Comparison of ENCODE assay signal across 22 cellular contexts in the genomic region with DNA sequence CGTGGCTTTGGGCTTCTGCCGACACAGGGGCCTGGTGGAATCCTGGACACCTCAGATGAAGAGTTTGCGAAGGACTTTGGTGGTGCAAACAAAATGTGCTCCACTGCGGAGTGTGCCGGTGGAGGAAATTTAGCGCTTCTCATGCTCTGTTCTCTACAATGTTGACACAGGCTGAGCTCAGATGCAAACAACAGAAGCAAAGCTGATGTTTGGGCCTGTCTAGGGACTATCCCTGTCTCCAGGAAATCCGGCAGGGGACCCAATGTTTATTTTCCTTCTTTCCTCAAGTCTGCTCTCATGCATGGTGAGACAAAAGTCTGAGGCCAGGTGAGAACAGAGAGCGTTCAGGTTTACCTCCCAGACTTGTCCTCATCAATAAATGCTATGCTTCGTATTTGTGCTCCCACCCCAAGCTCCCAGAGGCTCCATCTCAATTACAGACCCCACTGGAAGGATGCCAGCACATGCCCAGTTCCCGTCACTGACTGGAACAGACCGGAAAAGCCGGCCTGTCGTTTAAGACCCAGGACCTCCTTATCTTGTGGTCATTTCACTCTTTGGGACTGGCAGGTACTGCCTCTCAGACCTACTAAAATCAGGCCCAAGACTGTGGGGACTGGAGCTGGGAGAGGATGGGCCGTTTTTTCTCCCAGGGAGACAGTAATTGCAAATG.
DNase-seq lines count a peak whose midpoint lies in the region; ATAC-seq and TF ChIP-seq lines count a peak whose summit lies in the region.
"Had no signal": no experiment of that assay in that cellular context is flagged by ENCODE, and none has a peak within 500 bp of the region (broad histone marks: within the 10 kb centered on the region; RNA-seq: fewer than 3 reads in every experiment).

No MANE protein-coding gene starts in this region.

- H3K9me3 ChIP-seq in endodermal cell (ENCODE audit: control insufficient read depth, low read length), result no peaks in the 10 kb centered on the region
- no peaks in the 10 kb centered on the region for H3K9me3 ChIP-seq in neural progenitor cell (ENCODE audit: low read depth)
- H3K9me3 ChIP-seq: ovary, right atrium auricular region had no signal

- H3K4me3 Mint-ChIP-seq in endodermal cell (no peak overlapping the region), neural progenitor cell (no peak overlapping the region)
- H3K4me3 Mint-ChIP-seq: CD4-positive, alpha-beta memory T cell; GM23338; HFFc6; naive thymus-derived CD4-positive, alpha-beta T cell had no signal

- no peaks in the 10 kb centered on the region for H3K36me3 ChIP-seq in endodermal cell (ENCODE audit: control insufficient read depth, insufficient read depth, low read length)
- H3K36me3 ChIP-seq in neural progenitor cell, result no peaks in the 10 kb centered on the region
- H3K36me3 ChIP-seq: cardiac muscle cell, ovary, right atrium auricular region had no signal

- H3K9ac ChIP-seq in endodermal cell (ENCODE audit: extremely low read depth, low read length, poor library complexity, severe bottlenecking) (no peak overlapping the region), neural progenitor cell (no peak overlapping the region)

- H4K20me1 ChIP-seq in neural progenitor cell (ENCODE audit: low read depth), result no peaks in the 10 kb centered on the region

- intact Hi-C loops in sciatic nerve (cut with DNase I), result no loop called here

- no peaks in the 10 kb centered on the region for H3K79me2 ChIP-seq in neural progenitor cell (ENCODE audit: low read depth)

- no peaks in the 10 kb centered on the region for H3F3A ChIP-seq in neural progenitor cell (ENCODE audit: low read depth)

- H3K9me3 Mint-ChIP-seq in endodermal cell (no peaks in the 10 kb centered on the region), neural progenitor cell (no peaks in the 10 kb centered on the region)
- H3K9me3 Mint-ChIP-seq: GM23338 had no signal

- no peak overlapping the region for H3K4me2 ChIP-seq in neural progenitor cell
- H3K4me2 ChIP-seq: GM23338 had no signal

- H3K27me3 ChIP-seq in endodermal cell (ENCODE audit: control insufficient read depth, insufficient read depth, low read length, poor library complexity, severe bottlenecking) (peaks cover 6% of the 10 kb centered on the region), neural progenitor cell (no peaks in the 10 kb centered on the region)
- H3K27me3 ChIP-seq: ovary, right atrium auricular region had no signal

- TF ChIP-seq CTCF in endodermal cell (conservative IDR thresholded peaks at IDR 0.05) (no peak), neural progenitor cell (IDR thresholded peaks at IDR 0.05) (no peak)

- peaks cover 20% of the 10 kb centered on the region for H3K4me1 Mint-ChIP-seq in endodermal cell
- H3K4me1 Mint-ChIP-seq in neural progenitor cell, result peaks cover 31% of the 10 kb centered on the region
- H3K4me1 Mint-ChIP-seq: naive thymus-derived CD4-positive, alpha-beta T cell had no signal

- H3K27ac Mint-ChIP-seq in endodermal cell (no peak overlapping the region), neural progenitor cell (no peak overlapping the region)
- H3K27ac Mint-ChIP-seq: CD4-positive, alpha-beta memory T cell; GM23338; HFFc6; naive thymus-derived CD4-positive, alpha-beta T cell had no signal

- ATAC-seq in sciatic nerve, result no peak
- no peak for ATAC-seq in HG03045 (IDR thresholded peaks at IDR 0.05; ENCODE audit: unreplicated experiment)
- ATAC-seq in GM21723 (IDR thresholded peaks at IDR 0.05; ENCODE audit: unreplicated experiment), result no peak
- ATAC-seq: GM23338; naive thymus-derived CD4-positive, alpha-beta T cell; stimulated activated naive CD8-positive, alpha-beta T cell treated with anti-CD3 and anti-CD28 coated beads, Interleukin-15, Interleukin-2, amounts not matched to agents 100 U/mL and 50 U/mL, for 24 hours had no signal

- peak; percentile 21 for DNase-seq in COLO668 (lab: John Stamatoyannopoulos, UW; ENCODE audit: unreplicated experiment)
- DNase-seq in DMS53 treated with DMSO at 0.1 percent for 48 hours (lab: John Stamatoyannopoulos, UW; ENCODE audit: unreplicated experiment), result peak; percentile 85
- DNase-seq in endodermal cell, result peak; percentile 9
- DNase-seq in sciatic nerve (ENCODE audit: low spot score), result peak; percentile 51
- no peak for DNase-seq in neural progenitor cell (ENCODE audit: low spot score)
- DNase-seq: activated CD8-positive, alpha-beta memory T cell treated with anti-CD3 and anti-CD28 coated beads for 24 hours; activated T-cell treated with anti-CD3 and anti-CD28 coated beads, Interleukin-2, amount 50 U/mL, for 1 hour; amygdala; CD4-positive, alpha-beta memory T cell; GDM1; HFFc6; mesendoderm; naive thymus-derived CD4-positive, alpha-beta T cell; NCI-H1417; NCI-H69; stimulated activated naive CD8-positive, alpha-beta T cell treated with anti-CD3 and anti-CD28 coated beads, Interleukin-15, Interleukin-2, amounts not matched to agents 100 U/mL and 50 U/mL, for 24 hours had no signal

- H3K36me3 Mint-ChIP-seq in endodermal cell (ENCODE audit: low read depth), result no peaks in the 10 kb centered on the region
- no peaks in the 10 kb centered on the region for H3K36me3 Mint-ChIP-seq in neural progenitor cell
- H3K36me3 Mint-ChIP-seq: CD4-positive, alpha-beta memory T cell had no signal

- H3K4me3 ChIP-seq in endodermal cell (ENCODE audit: low read length) (no peak overlapping the region), neural progenitor cell (no peak overlapping the region)
- H3K4me3 ChIP-seq: cardiac muscle cell, GM23338, ovary, right atrium auricular region had no signal

- no peak overlapping the region for H3K27ac ChIP-seq in endodermal cell (ENCODE audit: low read depth, low read length)
- no peak overlapping the region for H3K27ac ChIP-seq in neural progenitor cell
- H3K27ac ChIP-seq: cardiac muscle cell, ovary, right atrium auricular region had no signal

- 92 to 96% methylated on average over 9 to 14 of the region's 14 CpGs for WGBS in endodermal cell (ENCODE audit: insufficient coverage in 1 of 2, insufficient read length in 1 of 2), 2 experiments

- H3K27me3 Mint-ChIP-seq in endodermal cell (ENCODE audit: insufficient read depth) (peaks cover 13% of the 10 kb centered on the region), neural progenitor cell (ENCODE audit: insufficient read depth, low read depth) (peaks cover 9% of the 10 kb centered on the region)

- H3K4me1 ChIP-seq in endodermal cell (ENCODE audit: control insufficient read depth, insufficient read depth, low read length) (no peaks in the 10 kb centered on the region), neural progenitor cell (peaks cover 7% of the 10 kb centered on the region)
- H3K4me1 ChIP-seq: right atrium auricular region had no signal

- H2AFZ ChIP-seq in neural progenitor cell (replicated peaks), result no peak overlapping the region
- H2AFZ ChIP-seq: GM23338 had no signal
